Comparison of ENCODE assay signal across 25 cellular contexts in genomic region chr13:44425815-44426078, GRCh38.
"Had no signal": no experiment of that assay in that cellular context is flagged by ENCODE, and none has a peak within 500 bp of the region (broad histone marks: within the 10 kb centered on the region; RNA-seq: fewer than 3 reads in every experiment).

No MANE protein-coding gene starts in this region.

- H3K27ac Mint-ChIP-seq: endodermal cell; naive B cell; nephron; neural progenitor cell; progenitor cell of endocrine pancreas; stimulated activated naive B cell treated with anti-CD40 and anti-IgM and Interleukin-4, amounts not matched to agents 10 μg/mL and 1 μg/mL and 100 μg/mL, for 72 hours; stimulated activated naive CD8-positive, alpha-beta T cell treated with anti-CD3 and anti-CD28 coated beads, Interleukin-15, Interleukin-2, amounts not matched to agents 100 ng/mL and 50 ng/mL, for 24 hours had no signal

- ATAC-seq: foreskin keratinocyte, gastroesophageal sphincter, heart right ventricle, left colon, lower lobe of right lung, right lobe of liver had no signal

- H3K4me3 Mint-ChIP-seq: endodermal cell; naive B cell; nephron; neural progenitor cell; stimulated activated naive B cell treated with anti-CD40 and anti-IgM and Interleukin-4, amounts not matched to agents 10 μg/mL and 1 μg/mL and 100 μg/mL, for 72 hours; stimulated activated naive CD8-positive, alpha-beta T cell treated with anti-CD3 and anti-CD28 coated beads, Interleukin-15, Interleukin-2, amounts not matched to agents 100 ng/mL and 50 ng/mL, for 24 hours had no signal

- H3K36me3 Mint-ChIP-seq: naive B cell; stimulated activated naive B cell treated with anti-CD40 and anti-IgM and Interleukin-4, amounts not matched to agents 10 μg/mL and 1 μg/mL and 100 μg/mL, for 72 hours had no signal

- H3K4me3 ChIP-seq: dorsolateral prefrontal cortex, esophagus muscularis mucosa, gastroesophageal sphincter, heart right ventricle, left ventricle myocardium inferior, lower lobe of right lung, neural progenitor cell, right lobe of liver, thoracic aorta, tibial nerve, upper lobe of left lung, uterus had no signal

- H3K9me3 Mint-ChIP-seq: stimulated activated naive B cell treated with anti-CD40 and anti-IgM and Interleukin-4, amounts not matched to agents 10 μg/mL and 1 μg/mL and 100 μg/mL, for 72 hours; stimulated activated naive CD8-positive, alpha-beta T cell treated with anti-CD3 and anti-CD28 coated beads, Interleukin-15, Interleukin-2, amounts not matched to agents 100 ng/mL and 50 ng/mL, for 24 hours had no signal

- DNase-seq: dorsolateral prefrontal cortex; effector CD8-positive, alpha-beta T cell; foreskin keratinocyte; heart right ventricle; hippocampal formation; left colon; left ventricle myocardium inferior; lower lobe of right lung; naive B cell; right lobe of liver; small intestine; stimulated activated CD4-positive, alpha-beta T cell treated with anti-CD3 and anti-CD28 coated beads, Interleukin-15, amount 100 ng/mL, for 24 hours; stimulated activated CD4-positive, alpha-beta T cell treated with anti-CD3 and anti-CD28 coated beads, Interleukin-2, amount 100 ng/mL, for 48 hours; stimulated activated naive B cell treated with anti-CD40 and anti-IgM and Interleukin-4, amounts not matched to agents 10 μg/mL and 1 μg/mL and 100 μg/mL, for 72 hours; upper lobe of left lung; uterus had no signal
